In the genomic region with DNA sequence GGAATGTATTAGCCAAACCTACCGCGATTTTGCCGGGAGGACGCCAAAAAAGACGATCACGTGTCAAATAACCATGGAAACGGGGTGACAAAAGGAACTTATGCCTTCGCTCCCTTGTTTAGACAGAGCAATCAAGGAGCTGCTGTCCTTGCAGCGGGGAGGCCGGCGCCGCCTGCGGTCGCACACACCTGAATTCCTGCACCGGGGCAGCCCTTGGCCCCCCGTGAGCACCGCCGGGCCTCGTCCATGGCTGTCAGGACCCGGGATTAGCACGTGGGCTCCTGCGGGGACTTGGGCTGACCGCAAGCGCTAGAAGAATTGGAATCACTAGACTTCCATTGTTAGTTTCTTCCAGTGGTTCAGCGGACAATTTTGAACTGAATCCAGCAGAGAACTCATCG, we compare ENCODE assay signal across 14 cellular contexts.
A peak's percentile ranks its signal among the peaks of the same experiment; 100 is the strongest.
DNase-seq lines count a peak whose midpoint lies in the region; TF ChIP-seq lines count a peak whose summit lies in the region.
"Had no signal": no experiment of that assay in that cellular context is flagged by ENCODE, and none has a peak within 500 bp of the region (broad histone marks: within the 10 kb centered on the region; RNA-seq: fewer than 3 reads in every experiment).

No MANE protein-coding gene starts in this region.

- H2AFZ ChIP-seq in neural progenitor cell (replicated peaks): no peak overlapping the region

- peak overlapping the region; percentile 56 for H3K4me3 Mint-ChIP-seq in neural progenitor cell

- no peaks in the 10 kb centered on the region for H3K36me3 ChIP-seq in left ventricle myocardium inferior
- no peaks in the 10 kb centered on the region for H3K36me3 ChIP-seq in neural progenitor cell
- H3K36me3 ChIP-seq in SJCRH30: no peaks in the 10 kb centered on the region
- H3K36me3 ChIP-seq in testis (ENCODE audit: low read depth, missing control alignments): no peaks in the 10 kb centered on the region
- H3K36me3 ChIP-seq: colonic mucosa, transverse colon had no signal

- no peaks in the 10 kb centered on the region for H3K36me3 Mint-ChIP-seq in neural progenitor cell

- H3F3A ChIP-seq in neural progenitor cell (ENCODE audit: low read depth): no peaks in the 10 kb centered on the region

- 4 to 12% methylated on average over 18 to 26 of the region's 26 CpGs for WGBS in testis, 2 donors

- H3K9me3 ChIP-seq in left ventricle myocardium inferior (replicated peaks) (no peaks in the 10 kb centered on the region), neural progenitor cell (ENCODE audit: low read depth) (no peaks in the 10 kb centered on the region), SJCRH30 (replicated peaks) (no peaks in the 10 kb centered on the region), testis (no peaks in the 10 kb centered on the region)
- H3K9me3 ChIP-seq: colonic mucosa, transverse colon had no signal

- peaks cover 28% of the 10 kb centered on the region for H3K27me3 ChIP-seq in left ventricle myocardium inferior (ENCODE audit: low read depth)
- no peaks in the 10 kb centered on the region for H3K27me3 ChIP-seq in neural progenitor cell
- H3K27me3 ChIP-seq in SJCRH30: no peaks in the 10 kb centered on the region
- H3K27me3 ChIP-seq in testis: no peaks in the 10 kb centered on the region
- H3K27me3 ChIP-seq: colonic mucosa had no signal

- H3K4me2 ChIP-seq in neural progenitor cell: peak overlapping the region; percentile 68
- H3K4me2 ChIP-seq: KMS-11 had no signal

- TF ChIP-seq CTCF in left ventricle myocardium inferior (IDR thresholded peaks at IDR 0.05; ENCODE audit: borderline replicate concordance): no peak
- no peak for TF ChIP-seq CTCF in neural progenitor cell (IDR thresholded peaks at IDR 0.05)
- no peak for TF ChIP-seq CTCF in testis (IDR thresholded peaks at IDR 0.05)

- DNase-seq in left ventricle myocardium inferior (no peak), cardiac septum (ENCODE audit: low spot score) (no peak), foreskin melanocyte (peak; percentile 42), neural progenitor cell (ENCODE audit: low spot score) (peak; percentile 89), SJCRH30 (no peak), testis (no peak), NCI-H446 (lab: John Stamatoyannopoulos, UW) (no peak)
- no peak for DNase-seq in stimulated activated CD4-positive, alpha-beta T cell treated with anti-CD3 and anti-CD28 coated beads, Interleukin-12 subunit alpha, Interleukin-12 subunit beta, amount 100 ng/mL, for 4 hours
- DNase-seq: colonic mucosa, EL, NCI-H2171, SHP77, transverse colon had no signal

- H3K4me1 ChIP-seq in left ventricle myocardium inferior (peaks cover 7% of the 10 kb centered on the region), neural progenitor cell (peaks cover 9% of the 10 kb centered on the region), SJCRH30 (peaks cover 10% of the 10 kb centered on the region), testis (no peaks in the 10 kb centered on the region)
- H3K4me1 ChIP-seq: colonic mucosa had no signal

- intact Hi-C loops in left ventricle myocardium inferior (cut with micrococcal nuclease): no loop called here
- intact Hi-C loops in cardiac septum (cut with DNase I): no loop called here
- intact Hi-C loops in testis (cut with DNase I; ENCODE audit: low total_unique reads): no loop called here

- H3K9me3 Mint-ChIP-seq in neural progenitor cell: peaks cover 4% of the 10 kb centered on the region

- H3K9ac ChIP-seq in neural progenitor cell: no peak overlapping the region
- H3K9ac ChIP-seq: KMS-11 had no signal

- no peaks in the 10 kb centered on the region for H4K20me1 ChIP-seq in neural progenitor cell (ENCODE audit: low read depth)

- H3K4me1 Mint-ChIP-seq in neural progenitor cell: peaks cover 7% of the 10 kb centered on the region

- H3K27me3 Mint-ChIP-seq in neural progenitor cell (ENCODE audit: insufficient read depth, low read depth): peaks cover 14% of the 10 kb centered on the region

- H3K27ac ChIP-seq in left ventricle myocardium inferior (replicated peaks) (no peak overlapping the region), neural progenitor cell (no peak overlapping the region), SJCRH30 (no peak overlapping the region), testis (no peak overlapping the region)
- H3K27ac ChIP-seq: colonic mucosa, KMS-11, transverse colon had no signal

- TF ChIP-seq POLR2A in testis (IDR thresholded peaks at IDR 0.05): no peak

- no peak overlapping the region for H3K27ac Mint-ChIP-seq in neural progenitor cell

- H3K4me3 ChIP-seq in left ventricle myocardium inferior (peak overlapping the region; percentile 21), neural progenitor cell (peak overlapping the region; percentile 19), SJCRH30 (no peak overlapping the region), testis (peak overlapping the region in 1 of 2 donors; percentile 2)
- H3K4me3 ChIP-seq: colonic mucosa, transverse colon had no signal

- no peaks in the 10 kb centered on the region for H3K79me2 ChIP-seq in neural progenitor cell (ENCODE audit: low read depth)

Comparison
In these comparisons a context has a peak if more than half of its experiments do, and no peak if none do; other contexts are left out.
1. DNase-seq: peak in foreskin melanocyte (single experiment) and neural progenitor cell (single experiment); none in left ventricle myocardium inferior (single experiment), cardiac septum (single experiment), stimulated activated CD4-positive, alpha-beta T cell treated with anti-CD3 and anti-CD28 coated beads, Interleukin-12 subunit alpha, Interleukin-12 subunit beta, amount 100 ng/mL, for 4 hours (single experiment), SJCRH30 (0 of 2), testis (single experiment) and NCI-H446 (0 of 2).